In genomic region chr5:112113565-112113964, GRCh38 we compare ENCODE assay signal across 3 cellular contexts.
"Had no signal": no experiment of that assay in that cellular context is flagged by ENCODE, and none has a peak within 500 bp of the region (broad histone marks: within the 10 kb centered on the region; RNA-seq: fewer than 3 reads in every experiment).

No MANE protein-coding gene starts in this region.

- DNase-seq: GDM1, GF-D8 had no signal

- H3K4me3 ChIP-seq: GM12878 had no signal
